ENCODE assay signal across 1 cellular context in the genomic region with DNA sequence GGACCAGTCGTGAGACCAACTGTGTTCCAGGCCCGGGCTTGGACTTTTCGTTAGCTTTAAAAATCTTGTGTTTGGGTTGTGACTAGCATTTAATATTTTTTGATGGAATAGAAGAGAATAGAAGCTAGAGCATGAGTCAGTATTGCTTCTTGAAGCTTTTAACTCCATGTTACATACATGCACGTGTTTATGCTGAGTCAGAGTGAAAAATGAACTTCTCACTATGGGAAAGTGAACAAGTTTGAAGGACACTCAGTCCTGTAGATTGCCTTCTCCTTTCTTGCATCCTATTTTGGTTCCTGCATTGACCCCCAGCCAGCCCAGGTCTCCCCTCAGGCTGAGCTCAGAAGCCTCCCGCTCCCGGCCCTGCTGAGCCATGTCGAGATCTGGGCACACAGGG.
TF ChIP-seq lines count a peak whose summit lies in the region.

No MANE protein-coding gene starts in this region.

TF ChIP-seq in IMR-90, 13 proteins besides CTCF, POLR2A, EP300 and RAD21:
- TF ChIP-seq ELK1 (IDR thresholded peaks at IDR 0.05; ENCODE audit: borderline replicate concordance, low read depth, low read length) (no peak), FOS (IDR thresholded peaks at IDR 0.05; ENCODE audit: low read depth, low read length) (no peak), NFE2L2 (IDR thresholded peaks at IDR 0.05; ENCODE audit: low read depth, low read length) (peak; percentile 50; the same call in 1 of the 2 replicates), MAFK (IDR thresholded peaks at IDR 0.05; ENCODE audit: low read depth, low read length) (0 out of 2 replicates have a peak, but pooled peaks have one; percentile 4), MXI1 (IDR thresholded peaks at IDR 0.05; ENCODE audit: borderline replicate concordance, low read depth, low read length) (no peak), MAZ (IDR thresholded peaks at IDR 0.05; ENCODE audit: borderline replicate concordance, low read depth, low read length) (no peak), RCOR1 (IDR thresholded peaks at IDR 0.05; ENCODE audit: insufficient replicate concordance, low read length) (no peak)
- TF ChIP-seq, protein P1, sequence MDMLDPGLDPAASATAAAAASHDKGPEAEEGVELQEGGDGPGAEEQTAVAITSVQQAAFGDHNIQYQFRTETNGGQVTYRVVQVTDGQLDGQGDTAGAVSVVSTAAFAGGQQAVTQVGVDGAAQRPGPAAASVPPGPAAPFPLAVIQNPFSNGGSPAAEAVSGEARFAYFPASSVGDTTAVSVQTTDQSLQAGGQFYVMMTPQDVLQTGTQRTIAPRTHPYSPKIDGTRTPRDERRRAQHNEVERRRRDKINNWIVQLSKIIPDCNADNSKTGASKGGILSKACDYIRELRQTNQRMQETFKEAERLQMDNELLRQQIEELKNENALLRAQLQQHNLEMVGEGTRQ (IDR thresholded peaks at IDR 0.05; ENCODE audit: low read depth, low read length) = no peak
